8 cellular contexts compared by ENCODE assay signal in the genomic region with DNA sequence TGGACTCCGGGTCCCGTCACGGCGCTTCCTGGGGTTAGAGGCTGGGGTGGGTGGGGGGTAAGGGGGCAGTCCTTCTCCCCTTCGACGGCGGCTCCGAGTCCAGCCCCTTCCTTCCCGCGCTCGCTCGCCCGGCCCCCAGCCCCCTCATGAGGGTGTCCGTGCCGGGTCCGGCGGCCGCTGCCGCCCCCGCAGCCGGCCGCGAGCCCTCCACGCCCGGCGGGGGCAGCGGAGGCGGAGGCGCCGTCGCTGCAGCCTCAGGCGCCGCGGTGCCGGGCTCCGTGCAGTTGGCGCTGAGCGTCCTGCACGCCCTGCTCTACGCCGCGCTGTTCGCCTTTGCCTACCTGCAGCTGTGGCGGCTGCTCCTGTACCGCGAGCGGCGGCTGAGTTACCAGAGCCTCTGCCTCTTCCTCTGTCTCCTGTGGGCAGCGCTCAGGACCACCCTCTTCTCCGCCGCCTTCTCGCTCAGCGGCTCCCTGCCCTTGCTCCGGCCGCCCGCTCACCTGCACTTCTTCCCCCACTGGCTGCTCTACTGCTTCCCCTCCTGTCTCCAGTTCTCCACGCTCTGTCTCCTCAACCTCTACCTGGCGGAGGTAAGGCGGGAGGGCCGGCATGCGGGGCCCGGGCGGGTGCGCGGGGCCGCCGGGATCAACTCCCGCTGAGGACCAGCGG. TPM values are rescaled to one million over a fixed set of nuclear protein-coding genes. Genes with fewer than 3 reads are reported as not detected.
DNase-seq lines count a peak whose midpoint lies in the region; ATAC-seq, FAIRE-seq and TF ChIP-seq lines count a peak whose summit lies in the region.

No MANE protein-coding gene starts in this region.

- H3K23ac ChIP-seq in H1 (ENCODE audit: insufficient read length): no peak overlapping the region

- H3K23me2 ChIP-seq in H1 (ENCODE audit: low read depth, low read length): peaks cover 17% of the 10 kb centered on the region; the same call in 1 of the 2 replicates

- H2BK5ac ChIP-seq in H1 (ENCODE audit: low read depth, low read length): 0 out of 2 replicates have a peak overlapping the region, but pooled peaks have one; percentile 40

- H3K4me3 ChIP-seq in GM12865 (ENCODE audit: low read depth, low read length) (peak overlapping the region; percentile 87), H1 (ENCODE audit: extremely low read depth in 1 of 4, insufficient read depth in 2 of 4, low read depth in 3 of 4, low read length in 4 of 4) (peak overlapping the region; percentile 79 to 83 (median 81)), muscle layer of colon (ENCODE audit: low read depth in 1 of 2, low read length in 2 of 2) (peak overlapping the region; percentile 60 to 73), stomach (peak overlapping the region; percentile 70 to 92 (median 84))

- TF ChIP-seq EP300 in H1 (IDR thresholded peaks at IDR 0.05; ENCODE audit: borderline replicate concordance in 1 of 2, low read depth in 2 of 2, low read length in 2 of 2): no peak
- no peak for TF ChIP-seq EP300 in stomach (IDR thresholded peaks at IDR 0.05)

- H4K20me1 ChIP-seq in H1 (replicated peaks in 1 of 2; ENCODE audit: control insufficient read depth in 1 of 2, insufficient read depth in 2 of 2, low read length in 2 of 2): peaks cover 0 to 3% of the 10 kb centered on the region in 2 experiments

- H3K56ac ChIP-seq in H1 (replicated peaks; ENCODE audit: insufficient read length, low read depth, low read length): peak overlapping the region; percentile 19

- no peak overlapping the region for H3K27ac ChIP-seq in H1 (ENCODE audit: low read depth, low read length)
- peak overlapping the region; percentile 46 for H3K27ac ChIP-seq in muscle layer of colon (ENCODE audit: low read depth, low read length)
- peak overlapping the region; percentile 86 to 96 (median 95) for H3K27ac ChIP-seq in stomach

- no peak overlapping the region for H2BK120ac ChIP-seq in H1 (replicated peaks; ENCODE audit: low read depth, low read length)

- H3K14ac ChIP-seq in H1 (ENCODE audit: insufficient read length): no peak overlapping the region

- no peak overlapping the region for H2AK5ac ChIP-seq in H1 (ENCODE audit: low read depth, low read length)

- intact Hi-C loops in stomach (cut with DNase I; ENCODE audit: low total_unique reads): no loop called here

- H2BK12ac ChIP-seq in H1 (ENCODE audit: low read depth, low read length): peak overlapping the region; percentile 41; the same call in 1 of the 2 replicates

- no peaks in the 10 kb centered on the region for H3K36me3 ChIP-seq in H1 (ENCODE audit: control insufficient read depth in 2 of 4, insufficient read depth in 4 of 4, low read length in 3 of 4)
- no peaks in the 10 kb centered on the region for H3K36me3 ChIP-seq in muscle layer of colon (ENCODE audit: insufficient read depth, low read length)
- H3K36me3 ChIP-seq in stomach: no peaks in the 10 kb centered on the region

- no peak overlapping the region for H2BK15ac ChIP-seq in H1 (ENCODE audit: low read length)

- H4K8ac ChIP-seq in H1 (ENCODE audit: extremely low read depth, insufficient read depth, low read length): peak overlapping the region; percentile 84; the same call in 1 of the 2 replicates

- 1% methylated on average over 21 of the region's 69 CpGs; no CpG with 5 or more reads in 1 of the 2 experiments for WGBS in H1 (ENCODE audit: extremely low coverage in 1 of 2, insufficient coverage in 1 of 2, insufficient read length in 1 of 2, insufficient replicate concordance in 2 of 2, low coverage in 1 of 2, low lambda C conversion rate in 2 of 2, missing lambda C conversion rate in 1 of 2), 2 experiments
- 0 to 6% (median 0%) methylated on average over 26 to 69 of the region's 69 CpGs for WGBS in stomach, 5 donors

- H3K18ac ChIP-seq in H1 (ENCODE audit: extremely low read depth, low read length): peak overlapping the region; percentile 65; the same call in 1 of the 2 replicates

- peak; percentile 54 for DNase-seq in GM12865 (ENCODE audit: low read depth)
- peak; percentile 61 for DNase-seq in NCI-H2029 (lab: John Stamatoyannopoulos, UW)
- DNase-seq in activated CD4-positive, alpha-beta T cell treated with anti-CD3 and anti-CD28 coated beads, Interleukin-2, amount 50 U/mL, for 24 hours (ENCODE audit: low read depth in 1 of 2, low spot score in 1 of 2): peak; percentile 12 to 21
- peak in 1 of 2 experiments; percentile 69 for DNase-seq in H1 (ENCODE audit: low read depth in 1 of 2, low spot score in 2 of 2)
- DNase-seq in stomach: peak; percentile 39
- no peak for DNase-seq in GM19240 (ENCODE audit: insufficient read length, low spot score)

- H3K27me3 ChIP-seq in H1 (replicated peaks in 1 of 4; ENCODE audit: control insufficient read depth in 3 of 4, extremely low read depth in 1 of 4, insufficient read depth in 3 of 4, low read length in 3 of 4) (no peaks in the 10 kb centered on the region; a peak in 1 of 7 replicates), muscle layer of colon (ENCODE audit: control insufficient read depth in 1 of 2, insufficient read depth in 2 of 2, low read length in 2 of 2) (no peaks in the 10 kb centered on the region), stomach (no peaks in the 10 kb centered on the region)

- TF ChIP-seq RAD21 in H1 (IDR thresholded peaks at IDR 0.05 in 1 of 2, conservative IDR thresholded peaks at IDR 0.05 in 1 of 2; ENCODE audit: low read depth in 2 of 2, low read length in 2 of 2): no peak

- H3K4me1 ChIP-seq in H1 (replicated peaks in 1 of 4; ENCODE audit: control insufficient read depth in 3 of 4, insufficient read depth in 4 of 4, low read length in 3 of 4) (peaks cover 0 to 3% (median 2%) of the 10 kb centered on the region in 4 experiments; a peak in 4 of 7 replicates), muscle layer of colon (ENCODE audit: insufficient read depth, low read length) (peaks cover 16% of the 10 kb centered on the region), stomach (peaks cover 5 to 34% (median 29%) of the 10 kb centered on the region in 4 donors)

- ATAC-seq in HG02678 (IDR thresholded peaks at IDR 0.05; ENCODE audit: unreplicated experiment): peak; percentile 17

- H3K79me1 ChIP-seq in H1 (ENCODE audit: low read depth, low read length): peaks cover 2% of the 10 kb centered on the region

- H3K4ac ChIP-seq in H1 (replicated peaks; ENCODE audit: insufficient read length, low read depth, low read length): no peak overlapping the region

- peaks cover 0 to 29% of the 10 kb centered on the region in 2 experiments; a peak in 2 of 4 replicates for H3K79me2 ChIP-seq in H1 (ENCODE audit: control insufficient read depth in 1 of 2, insufficient read depth in 2 of 2, low read length in 2 of 2)

- H3K9ac ChIP-seq in H1 (replicated peaks in 1 of 4; ENCODE audit: extremely low read depth in 1 of 4, low read depth in 3 of 4, low read length in 3 of 4): peak overlapping the region; percentile 31 to 80 (median 78); a peak in 5 of 7 replicates
- H3K9ac ChIP-seq in muscle layer of colon (ENCODE audit: low read length): peak overlapping the region; percentile 44

- CTCF ChIA-PET in H1 (lab: Charles Lee; ENCODE audit: partially characterized antibody): interaction anchor here (1.3 kb wide), 1 partner anchor 9 kb away, joined by 6 read pairs; no protein-coding TSS in a partner anchor

- H4K91ac ChIP-seq in H1 (replicated peaks; ENCODE audit: insufficient read length, low read length): no peak overlapping the region

- H2BK20ac ChIP-seq in H1 (ENCODE audit: low read length): no peak overlapping the region

- H3K4me2 ChIP-seq in H1 (ENCODE audit: insufficient read depth in 1 of 2, low read depth in 2 of 2, low read length in 2 of 2): peak overlapping the region; percentile 95 to 100

- POLR2A ChIA-PET in H1 (lab: Charles Lee; ENCODE audit: partially characterized antibody): interaction anchor here (1.0 to 2.3 kb wide), 6 partner anchors 9 to 154 kb away, joined by 3 to 8 read pairs (median 4); partner anchors contain the start of gene PSMC6

- TF ChIP-seq CTCF in GM12865 (IDR thresholded peaks at IDR 0.05; ENCODE audit: insufficient read depth, low read depth, low read length, missing control alignments) (no peak), H1 (IDR thresholded peaks at IDR 0.05; ENCODE audit: control extremely low read depth in 1 of 3, insufficient read depth in 1 of 3, low read depth in 1 of 3, low read length in 3 of 3) (no peak), stomach (IDR thresholded peaks at IDR 0.05) (no peak)

- peak overlapping the region; percentile 91; the same call in 1 of the 2 replicates for H2AFZ ChIP-seq in H1 (ENCODE audit: low read length)

- TF ChIP-seq POLR2A in H1 (IDR thresholded peaks at IDR 0.05; ENCODE audit: control extremely low read depth in 1 of 2, low read depth in 2 of 2, low read length in 2 of 2) (peak in 1 of 2 experiments; percentile 38; a peak in 1 of 3 replicates), stomach (IDR thresholded peaks at IDR 0.05) (no peak)

- H4K5ac ChIP-seq in H1 (ENCODE audit: insufficient read length, low read depth, low read length): no peak overlapping the region

- no peak for FAIRE-seq in H1 (lab: Jason Lieb, UNC)

- H3K9me3 ChIP-seq in H1 (ENCODE audit: insufficient read depth in 2 of 2, low read depth in 1 of 2, low read length in 1 of 2): no peaks in the 10 kb centered on the region
- no peaks in the 10 kb centered on the region for H3K9me3 ChIP-seq in muscle layer of colon (ENCODE audit: low read length)
- no peaks in the 10 kb centered on the region for H3K9me3 ChIP-seq in stomach

RNA-seq across cellular contexts. Expression of gene GPR137C, which starts 0.5 kb away (rescaled TPM):
- 3.2 and 4.3 TPM in 2 replicates for total RNA-seq in H1 (2021; fragmentation: NEBNext Ultra II Directional; extraction: Animal tissue kit (Norgen Biotek cat#: 25700))
- polyA plus RNA-seq in H1 (2011; rRNA removed): 1.7 and 2.7 TPM in 2 replicates
- polyA plus RNA-seq in H1 (2011; cell fraction: cytosol; rRNA removed): 2.0 TPM
- polyA plus RNA-seq in H1 (2011; cell fraction: nucleus; rRNA removed): 4.7 TPM
- polyA plus RNA-seq in H1 (2012, experiment 1 of 2): 2.1 to 3.5 TPM (median 2.7 TPM) in 4 replicates
- 0.33 TPM for polyA plus RNA-seq in H1 (2012, experiment 2 of 2)
- 2.5 TPM for polyA plus RNA-seq in H1 (2013, experiment 1 of 2)
- 2.7 TPM for polyA plus RNA-seq in H1 (2013, experiment 2 of 2)
- 3.8 and 5.0 TPM in 2 replicates for polyA minus RNA-seq in H1 (2011; rRNA and poly(A)+ RNA removed)
- 3.0 TPM for polyA minus RNA-seq in H1 (2011; cell fraction: cytosol; rRNA and poly(A)+ RNA removed)
- 13.4 TPM for polyA minus RNA-seq in H1 (2011; cell fraction: nucleus; rRNA and poly(A)+ RNA removed)
- 1 to 10 TPM in 1 of 5 donors, under 1 TPM in 2, not detected in 2; 0.43 to 3.9 (median 0.45) TPM for total RNA-seq in stomach
- under 1 TPM in 2 of 3 donors, not detected in 1; 0.25 to 0.50 TPM for polyA plus RNA-seq in stomach

RNA-seq across cellular contexts. Expression of gene TXNDC16, which starts 0.8 kb away (rescaled TPM):
- total RNA-seq in H1 (2021; fragmentation: NEBNext Ultra II Directional; extraction: Animal tissue kit (Norgen Biotek cat#: 25700)): 14.3 and 15.3 TPM in 2 replicates
- polyA plus RNA-seq in H1 (2011; rRNA removed): 3.2 and 6.7 TPM in 2 replicates
- 7.3 TPM for polyA plus RNA-seq in H1 (2011; cell fraction: cytosol; rRNA removed)
- polyA plus RNA-seq in H1 (2011; cell fraction: nucleus; rRNA removed): 2.2 TPM
- 6.0 to 8.7 TPM (median 7.3 TPM) in 4 replicates for polyA plus RNA-seq in H1 (2012, experiment 1 of 2)
- 0.62 TPM for polyA plus RNA-seq in H1 (2012, experiment 2 of 2)
- 18.8 TPM for polyA plus RNA-seq in H1 (2013, experiment 1 of 2)
- 19.2 TPM for polyA plus RNA-seq in H1 (2013, experiment 2 of 2)
- polyA minus RNA-seq in H1 (2011; rRNA and poly(A)+ RNA removed): 7.1 and 13.0 TPM in 2 replicates
- polyA minus RNA-seq in H1 (2011; cell fraction: cytosol; rRNA and poly(A)+ RNA removed): 12.4 TPM
- polyA minus RNA-seq in H1 (2011; cell fraction: nucleus; rRNA and poly(A)+ RNA removed): 16.4 TPM
- total RNA-seq in stomach: 10 to 100 TPM in 2 of 5 donors, 1 to 10 TPM in 3; 4.5 to 30.3 (median 9.4) TPM
- polyA plus RNA-seq in stomach: 1 to 10 TPM; 1.4 to 2.2 (median 1.5) TPM
